In the genomic region with DNA sequence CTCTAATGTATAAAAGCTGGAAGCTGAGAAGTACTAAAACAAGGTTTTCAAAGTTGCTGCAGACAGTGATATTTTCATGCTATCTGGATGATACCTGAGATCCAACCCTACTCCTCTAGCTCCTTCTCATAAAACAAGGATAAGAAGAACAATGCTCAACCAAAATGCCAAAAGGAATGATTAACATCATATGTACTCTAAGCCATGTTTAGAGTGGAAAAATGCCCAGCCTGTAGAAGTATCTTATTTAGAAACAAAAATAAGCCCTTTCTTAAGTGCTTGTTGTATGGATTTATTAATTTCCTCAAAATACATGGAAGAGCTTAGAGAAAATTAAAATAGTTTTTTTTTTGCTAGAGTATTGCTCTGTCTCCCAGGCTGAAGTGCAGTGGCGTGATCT, we compare ENCODE assay signal across 26 cellular contexts.
"Had no signal": no experiment of that assay in that cellular context is flagged by ENCODE, and none has a peak within 500 bp of the region (broad histone marks: within the 10 kb centered on the region; RNA-seq: fewer than 3 reads in every experiment).

No MANE protein-coding gene starts in this region.

- H3K9me3 Mint-ChIP-seq: nephron progenitor cell; stimulated activated memory B cell treated with anti-CD40 and anti-IgM and Interleukin-4, amounts not matched to agents 10 μg/mL and 1 μg/mL and 100 μg/mL, for 72 hours; stimulated activated naive CD8-positive, alpha-beta T cell treated with anti-CD3 and anti-CD28 coated beads, Interleukin-15, Interleukin-2, amounts not matched to agents 100 ng/mL and 50 ng/mL, for 24 hours had no signal

- H3K36me3 ChIP-seq: right lobe of liver, uterus had no signal

- H3K4me1 ChIP-seq: left ventricle myocardium inferior, lower lobe of right lung, parathyroid adenoma, psoas muscle, right lobe of liver, uterus had no signal

- H3K9ac ChIP-seq: parathyroid adenoma had no signal

- ATAC-seq: esophagus mucosa; left cardiac atrium; lower lobe of right lung; naive thymus-derived CD4-positive, alpha-beta T cell; psoas muscle; right lobe of liver; stimulated activated memory B cell treated with anti-CD40 and anti-IgM and Interleukin-4, amounts not matched to agents 10 μg/mL and 1 μg/mL and 100 μg/mL, for 72 hours had no signal

- H3K9me3 ChIP-seq: left ventricle myocardium inferior, lower lobe of right lung, psoas muscle, right lobe of liver, spleen, tibial artery, upper lobe of left lung, uterus had no signal

- H3K4me2 ChIP-seq: hepatocyte had no signal

- H3K79me2 ChIP-seq: parathyroid adenoma had no signal

- H3K27ac ChIP-seq: dorsolateral prefrontal cortex, hepatocyte, left ventricle myocardium inferior, lower lobe of right lung, parathyroid adenoma, psoas muscle, right lobe of liver, spleen, tibial artery, upper lobe of left lung, uterus had no signal

- DNase-seq: cortex of kidney; dorsolateral prefrontal cortex; effector CD8-positive, alpha-beta T cell; foreskin melanocyte; head of caudate nucleus; kidney; left cardiac atrium; left ventricle myocardium inferior; lower lobe of right lung; naive thymus-derived CD4-positive, alpha-beta T cell; nephron progenitor cell; psoas muscle; retina; right lobe of liver; spleen; stimulated activated CD4-positive, alpha-beta T cell treated with anti-CD3 and anti-CD28 coated beads, Interleukin-15, amount 100 ng/mL, for 24 hours; stimulated activated CD4-positive, alpha-beta T cell treated with anti-CD3 and anti-CD28 coated beads, Interleukin-1b, Interleukin-23, amount 100 ng/mL, for 48 hours; stimulated activated CD4-positive, alpha-beta T cell treated with anti-CD3 and anti-CD28 coated beads, Interleukin-4, amount 100 ng/mL, for 24 hours; tibial artery; upper lobe of left lung; uterus had no signal

- H3K4me3 Mint-ChIP-seq: naive thymus-derived CD4-positive, alpha-beta T cell; nephron progenitor cell; stimulated activated memory B cell treated with anti-CD40 and anti-IgM and Interleukin-4, amounts not matched to agents 10 μg/mL and 1 μg/mL and 100 μg/mL, for 72 hours; stimulated activated naive CD8-positive, alpha-beta T cell treated with anti-CD3 and anti-CD28 coated beads, Interleukin-15, Interleukin-2, amounts not matched to agents 100 ng/mL and 50 ng/mL, for 24 hours had no signal

- H3K4me3 ChIP-seq: dorsolateral prefrontal cortex, hepatocyte, left ventricle myocardium inferior, lower lobe of right lung, psoas muscle, right lobe of liver, spleen, tibial artery, upper lobe of left lung, uterus had no signal

- H2AFZ ChIP-seq: hepatocyte, parathyroid adenoma had no signal

- H3K27me3 ChIP-seq: dorsolateral prefrontal cortex, hepatocyte, right lobe of liver, spleen, tibial artery, upper lobe of left lung, uterus had no signal

- H3K27me3 Mint-ChIP-seq: naive thymus-derived CD4-positive, alpha-beta T cell; stimulated activated memory B cell treated with anti-CD40 and anti-IgM and Interleukin-4, amounts not matched to agents 10 μg/mL and 1 μg/mL and 100 μg/mL, for 72 hours; stimulated activated naive CD8-positive, alpha-beta T cell treated with anti-CD3 and anti-CD28 coated beads, Interleukin-15, Interleukin-2, amounts not matched to agents 100 ng/mL and 50 ng/mL, for 24 hours had no signal

- H3K27ac Mint-ChIP-seq: nephron progenitor cell; stimulated activated memory B cell treated with anti-CD40 and anti-IgM and Interleukin-4, amounts not matched to agents 10 μg/mL and 1 μg/mL and 100 μg/mL, for 72 hours; stimulated activated naive CD8-positive, alpha-beta T cell treated with anti-CD3 and anti-CD28 coated beads, Interleukin-15, Interleukin-2, amounts not matched to agents 100 ng/mL and 50 ng/mL, for 24 hours had no signal

- H3K4me1 Mint-ChIP-seq: nephron progenitor cell had no signal
